Comparison of ENCODE assay signal across 1 cellular context in the genomic region with DNA sequence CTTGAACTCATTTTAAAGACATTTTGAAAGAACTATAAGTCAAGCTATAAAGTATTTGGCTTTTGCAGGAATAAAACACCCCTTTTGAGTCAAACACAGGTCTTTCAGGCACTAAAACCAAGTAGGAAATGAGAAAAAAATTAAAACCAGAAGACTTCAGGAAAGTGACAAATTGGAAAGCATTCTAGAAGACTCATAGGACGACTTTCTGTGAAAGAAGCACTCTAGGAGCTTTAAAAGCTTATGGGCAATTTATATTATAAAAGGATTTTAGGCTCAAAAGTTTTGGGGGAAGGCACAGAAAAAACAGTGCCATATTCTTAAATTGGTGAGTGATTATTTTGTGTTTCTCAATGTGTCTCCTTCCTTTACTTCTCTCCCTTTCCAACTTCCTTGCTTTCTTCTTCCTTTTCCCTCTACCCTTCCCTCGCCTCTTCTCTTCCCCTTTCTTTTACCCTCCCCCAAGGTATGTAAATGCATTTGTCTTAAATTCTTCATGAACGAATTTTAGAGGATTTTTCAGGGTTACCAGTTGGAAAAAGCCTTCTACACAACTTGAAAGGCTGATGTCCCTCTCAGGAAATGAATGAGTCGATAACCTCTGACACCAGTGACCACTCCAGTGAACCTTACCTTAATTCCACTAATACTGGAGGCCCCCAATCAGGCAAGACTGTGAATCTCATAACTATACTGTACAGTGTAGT.
A peak's percentile ranks its signal among the peaks of the same experiment; 100 is the strongest.
TF ChIP-seq lines count a peak whose summit lies in the region.

No MANE protein-coding gene starts in this region.

TF ChIP-seq in K562, 482 proteins besides CTCF, POLR2A, EP300 and RAD21 (continued from another document and continues in another):
- TF ChIP-seq, protein P1, sequence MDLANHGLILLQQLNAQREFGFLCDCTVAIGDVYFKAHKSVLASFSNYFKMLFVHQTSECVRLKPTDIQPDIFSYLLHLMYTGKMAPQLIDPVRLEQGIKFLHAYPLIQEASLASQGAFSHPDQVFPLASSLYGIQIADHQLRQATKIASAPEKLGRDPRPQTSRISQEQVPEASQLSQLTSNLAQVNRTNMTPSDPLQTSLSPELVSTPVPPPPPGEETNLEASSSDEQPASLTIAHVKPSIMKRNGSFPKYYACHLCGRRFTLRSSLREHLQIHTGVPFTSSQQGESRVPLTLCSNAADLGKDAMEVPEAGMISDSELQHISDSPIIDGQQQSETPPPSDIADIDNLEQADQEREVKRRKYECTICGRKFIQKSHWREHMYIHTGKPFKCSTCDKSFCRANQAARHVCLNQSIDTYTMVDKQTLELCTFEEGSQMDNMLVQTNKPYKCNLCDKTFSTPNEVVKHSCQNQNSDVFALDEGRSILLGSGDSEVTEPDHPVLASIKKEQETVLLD (IDR thresholded peaks at IDR 0.05): peak; percentile 52; the same call in 1 of the 2 replicates
- TF ChIP-seq TEAD4 (IDR thresholded peaks at IDR 0.05; ENCODE audit: low read length) (0 out of 2 replicates have a peak, but pooled peaks have one; percentile 28), TEAD4 (CRISPR knock-in tag; IDR thresholded peaks at IDR 0.05; ENCODE audit: borderline replicate concordance) (no peak), HDAC6 (IDR thresholded peaks at IDR 0.05; ENCODE audit: low read depth, low read length) (no peak), ZFPM2 (CRISPR knock-in tag; IDR thresholded peaks at IDR 0.05) (no peak), CCNT2 (IDR thresholded peaks at IDR 0.05; ENCODE audit: borderline replicate concordance, extremely low read depth, insufficient read length, low read depth, low read length) (peak; percentile 22), ZNF408 (CRISPR knock-in tag; IDR thresholded peaks at IDR 0.05; ENCODE audit: low read depth) (no peak), NFIC (IDR thresholded peaks at IDR 0.05) (peak; percentile 63), RCOR1 (IDR thresholded peaks at IDR 0.05; ENCODE audit: borderline replicate concordance in 1 of 2, low read depth in 2 of 2, low read length in 2 of 2) (peak in 1 of 2 experiments; percentile 74; a peak in 2 of 4 replicates), HLTF (IDR thresholded peaks at IDR 0.05) (peak; percentile 77; the same call in 1 of the 2 replicates), HEY1 (CRISPR knock-in tag; IDR thresholded peaks at IDR 0.05; ENCODE audit: borderline replicate concordance) (no peak), FOXM1 (IDR thresholded peaks at IDR 0.05; ENCODE audit: low read depth) (peak; percentile 30; the same call in 1 of the 2 replicates), FOXM1 (CRISPR knock-in tag; IDR thresholded peaks at IDR 0.05; ENCODE audit: low read depth) (no peak), BRD9 (IDR thresholded peaks at IDR 0.05; ENCODE audit: low read depth, partially characterized antibody) (peak; percentile 90), SUPT5H (IDR thresholded peaks at IDR 0.05) (peak; percentile 81), MTA2 (IDR thresholded peaks at IDR 0.05; ENCODE audit: low read depth) (0 out of 2 replicates have a peak, but pooled peaks have one; percentile 33), KAT7 (CRISPR knock-in tag; IDR thresholded peaks at IDR 0.05; ENCODE audit: borderline replicate concordance) (no peak), PCBP2 (IDR thresholded peaks at IDR 0.05; ENCODE audit: low read depth, low read length, poor library complexity, severe bottlenecking) (no peak), HDAC1 (IDR thresholded peaks at IDR 0.05) (peak in 1 of 2 experiments; percentile 85; a peak in 2 of 4 replicates), NR2C1 (IDR thresholded peaks at IDR 0.05) (peak; percentile 91), NR2C1 (tag; IDR thresholded peaks at IDR 0.05) (peak; percentile 92), MCM7 (IDR thresholded peaks at IDR 0.05) (no peak), TAL1 (IDR thresholded peaks at IDR 0.05) (0 out of 2 replicates have a peak, but pooled peaks have one; percentile 5), MEIS2 (IDR thresholded peaks at IDR 0.05; ENCODE audit: partially characterized antibody) (peak; percentile 26), ZC3H8 (IDR thresholded peaks at IDR 0.05) (0 out of 2 replicates have a peak, but pooled peaks have one; percentile 53), TRIM28 (IDR thresholded peaks at IDR 0.05) (0 out of 2 replicates have a peak, but pooled peaks have one; percentile 29), NR2F6 (CRISPR knock-in tag; IDR thresholded peaks at IDR 0.05) (0 out of 2 replicates have a peak, but pooled peaks have one; percentile 68), NCOA1 (IDR thresholded peaks at IDR 0.05; ENCODE audit: low read depth) (0 out of 2 replicates have a peak, but pooled peaks have one; percentile 27), FIP1L1 (IDR thresholded peaks at IDR 0.05; ENCODE audit: low read depth, low read length, poor library complexity, severe bottlenecking) (no peak), GATAD2B (IDR thresholded peaks at IDR 0.05; ENCODE audit: borderline replicate concordance) (peak; percentile 61; the same call in 1 of the 2 replicates), NFRKB (IDR thresholded peaks at IDR 0.05; ENCODE audit: low read depth) (peak; percentile 80), ETV5 (CRISPR knock-in tag; IDR thresholded peaks at IDR 0.05; ENCODE audit: low read depth) (peak; percentile 60; the same call in 1 of the 2 replicates), JUND (IDR thresholded peaks at IDR 0.05; ENCODE audit: borderline replicate concordance, low read depth, low read length) (peak; percentile 43; the same call in 1 of the 2 replicates), JUND (tag; IDR thresholded peaks at IDR 0.05; ENCODE audit: borderline replicate concordance, low read depth, low read length) (no peak; the same call in 2 of the 3 replicates), NFE2L1 (tag; IDR thresholded peaks at IDR 0.05; ENCODE audit: borderline replicate concordance, low read depth) (no peak), FOXA3 (CRISPR knock-in tag; conservative IDR thresholded peaks at IDR 0.05 in 1 of 2, IDR thresholded peaks at IDR 0.05 in 1 of 2) (no peak), FOXK2 (conservative IDR thresholded peaks at IDR 0.05 in 1 of 2, IDR thresholded peaks at IDR 0.05 in 1 of 2; ENCODE audit: low read depth in 2 of 2) (peak in 1 of 2 experiments; percentile 49; a peak in 2 of 4 replicates), HDAC3 (IDR thresholded peaks at IDR 0.05; ENCODE audit: borderline replicate concordance, partially characterized antibody) (peak; percentile 47)
- TF ChIP-seq, protein P2, sequence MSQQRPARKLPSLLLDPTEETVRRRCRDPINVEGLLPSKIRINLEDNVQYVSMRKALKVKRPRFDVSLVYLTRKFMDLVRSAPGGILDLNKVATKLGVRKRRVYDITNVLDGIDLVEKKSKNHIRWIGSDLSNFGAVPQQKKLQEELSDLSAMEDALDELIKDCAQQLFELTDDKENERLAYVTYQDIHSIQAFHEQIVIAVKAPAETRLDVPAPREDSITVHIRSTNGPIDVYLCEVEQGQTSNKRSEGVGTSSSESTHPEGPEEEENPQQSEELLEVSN (IDR thresholded peaks at IDR 0.05; ENCODE audit: borderline replicate concordance in 1 of 2, extremely low read depth in 1 of 2, insufficient read depth in 1 of 2, insufficient read length in 1 of 2, low read depth in 1 of 2, low read length in 1 of 2, poor library complexity in 1 of 2, severe bottlenecking in 1 of 2): no peak
- TF ChIP-seq, protein P3, sequence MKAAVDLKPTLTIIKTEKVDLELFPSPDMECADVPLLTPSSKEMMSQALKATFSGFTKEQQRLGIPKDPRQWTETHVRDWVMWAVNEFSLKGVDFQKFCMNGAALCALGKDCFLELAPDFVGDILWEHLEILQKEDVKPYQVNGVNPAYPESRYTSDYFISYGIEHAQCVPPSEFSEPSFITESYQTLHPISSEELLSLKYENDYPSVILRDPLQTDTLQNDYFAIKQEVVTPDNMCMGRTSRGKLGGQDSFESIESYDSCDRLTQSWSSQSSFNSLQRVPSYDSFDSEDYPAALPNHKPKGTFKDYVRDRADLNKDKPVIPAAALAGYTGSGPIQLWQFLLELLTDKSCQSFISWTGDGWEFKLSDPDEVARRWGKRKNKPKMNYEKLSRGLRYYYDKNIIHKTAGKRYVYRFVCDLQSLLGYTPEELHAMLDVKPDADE (conservative IDR thresholded peaks at IDR 0.05; ENCODE audit: control insufficient read depth, low read depth, low read length): no peak
- TF ChIP-seq, protein P4, sequence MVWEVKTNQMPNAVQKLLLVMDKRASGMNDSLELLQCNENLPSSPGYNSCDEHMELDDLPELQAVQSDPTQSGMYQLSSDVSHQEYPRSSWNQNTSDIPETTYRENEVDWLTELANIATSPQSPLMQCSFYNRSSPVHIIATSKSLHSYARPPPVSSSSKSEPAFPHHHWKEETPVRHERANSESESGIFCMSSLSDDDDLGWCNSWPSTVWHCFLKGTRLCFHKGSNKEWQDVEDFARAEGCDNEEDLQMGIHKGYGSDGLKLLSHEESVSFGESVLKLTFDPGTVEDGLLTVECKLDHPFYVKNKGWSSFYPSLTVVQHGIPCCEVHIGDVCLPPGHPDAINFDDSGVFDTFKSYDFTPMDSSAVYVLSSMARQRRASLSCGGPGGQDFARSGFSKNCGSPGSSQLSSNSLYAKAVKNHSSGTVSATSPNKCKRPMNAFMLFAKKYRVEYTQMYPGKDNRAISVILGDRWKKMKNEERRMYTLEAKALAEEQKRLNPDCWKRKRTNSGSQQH (CRISPR knock-in tag; IDR thresholded peaks at IDR 0.05): peak; percentile 83
- TF ChIP-seq, protein P5, sequence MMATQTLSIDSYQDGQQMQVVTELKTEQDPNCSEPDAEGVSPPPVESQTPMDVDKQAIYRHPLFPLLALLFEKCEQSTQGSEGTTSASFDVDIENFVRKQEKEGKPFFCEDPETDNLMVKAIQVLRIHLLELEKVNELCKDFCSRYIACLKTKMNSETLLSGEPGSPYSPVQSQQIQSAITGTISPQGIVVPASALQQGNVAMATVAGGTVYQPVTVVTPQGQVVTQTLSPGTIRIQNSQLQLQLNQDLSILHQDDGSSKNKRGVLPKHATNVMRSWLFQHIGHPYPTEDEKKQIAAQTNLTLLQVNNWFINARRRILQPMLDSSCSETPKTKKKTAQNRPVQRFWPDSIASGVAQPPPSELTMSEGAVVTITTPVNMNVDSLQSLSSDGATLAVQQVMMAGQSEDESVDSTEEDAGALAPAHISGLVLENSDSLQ (IDR thresholded peaks at IDR 0.05): peak; percentile 50; the same call in 1 of the 2 replicates
- TF ChIP-seq, protein P6, sequence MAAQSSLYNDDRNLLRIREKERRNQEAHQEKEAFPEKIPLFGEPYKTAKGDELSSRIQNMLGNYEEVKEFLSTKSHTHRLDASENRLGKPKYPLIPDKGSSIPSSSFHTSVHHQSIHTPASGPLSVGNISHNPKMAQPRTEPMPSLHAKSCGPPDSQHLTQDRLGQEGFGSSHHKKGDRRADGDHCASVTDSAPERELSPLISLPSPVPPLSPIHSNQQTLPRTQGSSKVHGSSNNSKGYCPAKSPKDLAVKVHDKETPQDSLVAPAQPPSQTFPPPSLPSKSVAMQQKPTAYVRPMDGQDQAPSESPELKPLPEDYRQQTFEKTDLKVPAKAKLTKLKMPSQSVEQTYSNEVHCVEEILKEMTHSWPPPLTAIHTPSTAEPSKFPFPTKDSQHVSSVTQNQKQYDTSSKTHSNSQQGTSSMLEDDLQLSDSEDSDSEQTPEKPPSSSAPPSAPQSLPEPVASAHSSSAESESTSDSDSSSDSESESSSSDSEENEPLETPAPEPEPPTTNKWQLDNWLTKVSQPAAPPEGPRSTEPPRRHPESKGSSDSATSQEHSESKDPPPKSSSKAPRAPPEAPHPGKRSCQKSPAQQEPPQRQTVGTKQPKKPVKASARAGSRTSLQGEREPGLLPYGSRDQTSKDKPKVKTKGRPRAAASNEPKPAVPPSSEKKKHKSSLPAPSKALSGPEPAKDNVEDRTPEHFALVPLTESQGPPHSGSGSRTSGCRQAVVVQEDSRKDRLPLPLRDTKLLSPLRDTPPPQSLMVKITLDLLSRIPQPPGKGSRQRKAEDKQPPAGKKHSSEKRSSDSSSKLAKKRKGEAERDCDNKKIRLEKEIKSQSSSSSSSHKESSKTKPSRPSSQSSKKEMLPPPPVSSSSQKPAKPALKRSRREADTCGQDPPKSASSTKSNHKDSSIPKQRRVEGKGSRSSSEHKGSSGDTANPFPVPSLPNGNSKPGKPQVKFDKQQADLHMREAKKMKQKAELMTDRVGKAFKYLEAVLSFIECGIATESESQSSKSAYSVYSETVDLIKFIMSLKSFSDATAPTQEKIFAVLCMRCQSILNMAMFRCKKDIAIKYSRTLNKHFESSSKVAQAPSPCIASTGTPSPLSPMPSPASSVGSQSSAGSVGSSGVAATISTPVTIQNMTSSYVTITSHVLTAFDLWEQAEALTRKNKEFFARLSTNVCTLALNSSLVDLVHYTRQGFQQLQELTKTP (IDR thresholded peaks at IDR 0.05; ENCODE audit: low read depth in 1 of 2, partially characterized antibody in 2 of 2): peak; percentile 43 to 91
- TF ChIP-seq, protein P7, sequence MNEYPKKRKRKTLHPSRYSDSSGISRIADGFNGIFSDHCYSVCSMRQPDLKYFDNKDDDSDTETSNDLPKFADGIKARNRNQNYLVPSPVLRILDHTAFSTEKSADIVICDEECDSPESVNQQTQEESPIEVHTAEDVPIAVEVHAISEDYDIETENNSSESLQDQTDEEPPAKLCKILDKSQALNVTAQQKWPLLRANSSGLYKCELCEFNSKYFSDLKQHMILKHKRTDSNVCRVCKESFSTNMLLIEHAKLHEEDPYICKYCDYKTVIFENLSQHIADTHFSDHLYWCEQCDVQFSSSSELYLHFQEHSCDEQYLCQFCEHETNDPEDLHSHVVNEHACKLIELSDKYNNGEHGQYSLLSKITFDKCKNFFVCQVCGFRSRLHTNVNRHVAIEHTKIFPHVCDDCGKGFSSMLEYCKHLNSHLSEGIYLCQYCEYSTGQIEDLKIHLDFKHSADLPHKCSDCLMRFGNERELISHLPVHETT (CRISPR knock-in tag; conservative IDR thresholded peaks at IDR 0.05 in 1 of 2, IDR thresholded peaks at IDR 0.05 in 1 of 2): no peak
